ENCODE assay signal across 8 cellular contexts in the genomic region with DNA sequence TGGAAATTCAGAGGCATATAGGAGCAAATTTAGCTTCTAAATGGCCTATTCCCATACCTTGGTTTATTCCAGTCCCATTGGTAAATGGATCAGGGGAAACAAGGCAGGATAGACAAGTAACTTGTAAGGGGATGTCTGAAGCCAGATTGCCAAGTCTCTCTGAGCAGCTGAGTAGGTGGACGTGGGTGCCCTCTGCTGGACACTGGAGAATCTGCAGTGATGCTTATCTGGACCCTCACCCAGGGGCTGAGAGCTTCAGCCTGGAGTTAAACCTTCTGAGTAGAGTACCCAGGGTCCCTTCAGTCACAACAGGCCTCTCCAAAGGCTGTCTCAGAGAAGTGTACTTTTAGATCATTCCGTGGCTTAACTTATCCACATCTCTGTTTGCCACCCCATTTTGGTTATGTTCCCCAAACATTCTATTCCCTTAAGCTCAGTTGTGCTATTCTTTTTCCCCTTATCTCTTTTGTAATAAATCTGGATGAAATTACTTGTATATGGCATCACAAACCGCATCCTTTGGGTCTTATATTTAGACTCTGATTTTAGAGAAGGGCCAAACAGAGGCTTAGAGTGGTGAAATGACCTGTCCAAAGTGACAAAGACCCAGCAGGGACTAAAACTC.
DNase-seq lines count a peak whose midpoint lies in the region; ATAC-seq and TF ChIP-seq lines count a peak whose summit lies in the region.

No MANE protein-coding gene starts in this region.

- peak; percentile 95 for TF ChIP-seq CTCF in chondrocyte (IDR thresholded peaks at IDR 0.05)
- TF ChIP-seq CTCF in liver (IDR thresholded peaks at IDR 0.05; ENCODE audit: low read depth, low read length, missing input control) = peak; percentile 68

- no peaks in the 10 kb centered on the region for H3K36me3 ChIP-seq in liver (ENCODE audit: control insufficient read depth in 4 of 4, insufficient read depth in 3 of 4, low read depth in 1 of 4, low read length in 3 of 4)

- no peak overlapping the region for H3K27ac ChIP-seq in liver (ENCODE audit: low read depth in 1 of 2, low read length in 2 of 2)

- H3K4me3 Mint-ChIP-seq in chondrocyte (ENCODE audit: unreplicated experiment) = no peak overlapping the region

- peak; percentile 10 for DNase-seq in NK-92 treated with Interleukin-12 subunit alpha and Interleukin-12 subunit beta, amount 100 ng/mL, for 24 hours (lab: John Stamatoyannopoulos, UW)
- DNase-seq in NK-92 (lab: John Stamatoyannopoulos, UW; ENCODE audit: unreplicated experiment) (no peak), NCI-H2196 (lab: John Stamatoyannopoulos, UW; ENCODE audit: unreplicated experiment) (peak; percentile 34), chondrocyte (ENCODE audit: low spot score) (no peak)
- peak; percentile 36 to 48 for DNase-seq in activated CD4-positive, alpha-beta T cell treated with anti-CD3 and anti-CD28 coated beads for 24 hours (ENCODE audit: low read depth in 2 of 2)
- DNase-seq in stimulated activated CD8-positive, alpha-beta memory T cell treated with anti-CD3 and anti-CD28 coated beads, Interleukin-12 subunit alpha, Interleukin-12 subunit beta, amount 100 ng/mL, for 1 hour (ENCODE audit: low read depth) = peak; percentile 41

- no peaks in the 10 kb centered on the region for H3K9me3 ChIP-seq in liver (ENCODE audit: control insufficient read depth in 4 of 4, low read length in 3 of 4)

- no peak overlapping the region for H3K9ac ChIP-seq in liver (ENCODE audit: low read depth in 1 of 2, low read length in 2 of 2)

- no peaks in the 10 kb centered on the region for H3K36me3 Mint-ChIP-seq in chondrocyte (ENCODE audit: low read depth)

- peaks cover 10% of the 10 kb centered on the region for H3K4me1 Mint-ChIP-seq in chondrocyte (ENCODE audit: low read depth)

- peaks cover 23% of the 10 kb centered on the region for H3K27me3 Mint-ChIP-seq in chondrocyte (ENCODE audit: low read depth)

- H3K9me3 Mint-ChIP-seq in chondrocyte (ENCODE audit: low read depth) = no peaks in the 10 kb centered on the region

- 14% methylated on average over 3 of the region's 3 CpGs for WGBS in liver

- no peak overlapping the region for H3K4me3 ChIP-seq in liver (ENCODE audit: low read depth in 1 of 3, low read length in 3 of 3)

- no peak overlapping the region for H3K27ac Mint-ChIP-seq in chondrocyte (ENCODE audit: unreplicated experiment)

- peak; percentile 71 to 81 for TF ChIP-seq RAD21 in liver (IDR thresholded peaks at IDR 0.05)

- H3K27me3 ChIP-seq in liver (ENCODE audit: control insufficient read depth in 4 of 4, insufficient read depth in 4 of 4, low read length in 3 of 4) = peaks cover 0 to 3% (median 0%) of the 10 kb centered on the region in 4 donors

- no peaks in the 10 kb centered on the region for H3K4me1 ChIP-seq in liver (ENCODE audit: control insufficient read depth in 4 of 4, insufficient read depth in 4 of 4, low read length in 3 of 4)

- ATAC-seq in HG02885 (IDR thresholded peaks at IDR 0.05; ENCODE audit: poor library complexity, unreplicated experiment) = peak; percentile 86

TF ChIP-seq in liver, 16 proteins besides CTCF, POLR2A, EP300 and RAD21:
- TF ChIP-seq FOXA1 (IDR thresholded peaks at IDR 0.05) (no peak), TAF1 (conservative IDR thresholded peaks at IDR 0.05) (no peak), FOXA2 (IDR thresholded peaks at IDR 0.05) (no peak), GABPA (IDR thresholded peaks at IDR 0.05 in 1 of 2, conservative IDR thresholded peaks at IDR 0.05 in 1 of 2) (no peak), SP1 (IDR thresholded peaks at IDR 0.05) (no peak), EGR1 (IDR thresholded peaks at IDR 0.05; ENCODE audit: low read depth in 2 of 2) (no peak), YY1 (IDR thresholded peaks at IDR 0.05) (no peak), RXRA (IDR thresholded peaks at IDR 0.05) (no peak), JUND (IDR thresholded peaks at IDR 0.05) (no peak), HNF4A (conservative IDR thresholded peaks at IDR 0.05) (no peak), NR2F2 (IDR thresholded peaks at IDR 0.05) (no peak), HNF4G (IDR thresholded peaks at IDR 0.05) (no peak)
- TF ChIP-seq, protein P1, sequence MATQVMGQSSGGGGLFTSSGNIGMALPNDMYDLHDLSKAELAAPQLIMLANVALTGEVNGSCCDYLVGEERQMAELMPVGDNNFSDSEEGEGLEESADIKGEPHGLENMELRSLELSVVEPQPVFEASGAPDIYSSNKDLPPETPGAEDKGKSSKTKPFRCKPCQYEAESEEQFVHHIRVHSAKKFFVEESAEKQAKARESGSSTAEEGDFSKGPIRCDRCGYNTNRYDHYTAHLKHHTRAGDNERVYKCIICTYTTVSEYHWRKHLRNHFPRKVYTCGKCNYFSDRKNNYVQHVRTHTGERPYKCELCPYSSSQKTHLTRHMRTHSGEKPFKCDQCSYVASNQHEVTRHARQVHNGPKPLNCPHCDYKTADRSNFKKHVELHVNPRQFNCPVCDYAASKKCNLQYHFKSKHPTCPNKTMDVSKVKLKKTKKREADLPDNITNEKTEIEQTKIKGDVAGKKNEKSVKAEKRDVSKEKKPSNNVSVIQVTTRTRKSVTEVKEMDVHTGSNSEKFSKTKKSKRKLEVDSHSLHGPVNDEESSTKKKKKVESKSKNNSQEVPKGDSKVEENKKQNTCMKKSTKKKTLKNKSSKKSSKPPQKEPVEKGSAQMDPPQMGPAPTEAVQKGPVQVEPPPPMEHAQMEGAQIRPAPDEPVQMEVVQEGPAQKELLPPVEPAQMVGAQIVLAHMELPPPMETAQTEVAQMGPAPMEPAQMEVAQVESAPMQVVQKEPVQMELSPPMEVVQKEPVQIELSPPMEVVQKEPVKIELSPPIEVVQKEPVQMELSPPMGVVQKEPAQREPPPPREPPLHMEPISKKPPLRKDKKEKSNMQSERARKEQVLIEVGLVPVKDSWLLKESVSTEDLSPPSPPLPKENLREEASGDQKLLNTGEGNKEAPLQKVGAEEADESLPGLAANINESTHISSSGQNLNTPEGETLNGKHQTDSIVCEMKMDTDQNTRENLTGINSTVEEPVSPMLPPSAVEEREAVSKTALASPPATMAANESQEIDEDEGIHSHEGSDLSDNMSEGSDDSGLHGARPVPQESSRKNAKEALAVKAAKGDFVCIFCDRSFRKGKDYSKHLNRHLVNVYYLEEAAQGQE (IDR thresholded peaks at IDR 0.05) = no peak
- TF ChIP-seq, protein P2, sequence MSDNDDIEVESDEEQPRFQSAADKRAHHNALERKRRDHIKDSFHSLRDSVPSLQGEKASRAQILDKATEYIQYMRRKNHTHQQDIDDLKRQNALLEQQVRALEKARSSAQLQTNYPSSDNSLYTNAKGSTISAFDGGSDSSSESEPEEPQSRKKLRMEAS (IDR thresholded peaks at IDR 0.05) = no peak
- TF ChIP-seq, protein P3, sequence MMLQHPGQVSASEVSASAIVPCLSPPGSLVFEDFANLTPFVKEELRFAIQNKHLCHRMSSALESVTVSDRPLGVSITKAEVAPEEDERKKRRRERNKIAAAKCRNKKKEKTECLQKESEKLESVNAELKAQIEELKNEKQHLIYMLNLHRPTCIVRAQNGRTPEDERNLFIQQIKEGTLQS (IDR thresholded peaks at IDR 0.05) = no peak
- TF ChIP-seq, protein P4, sequence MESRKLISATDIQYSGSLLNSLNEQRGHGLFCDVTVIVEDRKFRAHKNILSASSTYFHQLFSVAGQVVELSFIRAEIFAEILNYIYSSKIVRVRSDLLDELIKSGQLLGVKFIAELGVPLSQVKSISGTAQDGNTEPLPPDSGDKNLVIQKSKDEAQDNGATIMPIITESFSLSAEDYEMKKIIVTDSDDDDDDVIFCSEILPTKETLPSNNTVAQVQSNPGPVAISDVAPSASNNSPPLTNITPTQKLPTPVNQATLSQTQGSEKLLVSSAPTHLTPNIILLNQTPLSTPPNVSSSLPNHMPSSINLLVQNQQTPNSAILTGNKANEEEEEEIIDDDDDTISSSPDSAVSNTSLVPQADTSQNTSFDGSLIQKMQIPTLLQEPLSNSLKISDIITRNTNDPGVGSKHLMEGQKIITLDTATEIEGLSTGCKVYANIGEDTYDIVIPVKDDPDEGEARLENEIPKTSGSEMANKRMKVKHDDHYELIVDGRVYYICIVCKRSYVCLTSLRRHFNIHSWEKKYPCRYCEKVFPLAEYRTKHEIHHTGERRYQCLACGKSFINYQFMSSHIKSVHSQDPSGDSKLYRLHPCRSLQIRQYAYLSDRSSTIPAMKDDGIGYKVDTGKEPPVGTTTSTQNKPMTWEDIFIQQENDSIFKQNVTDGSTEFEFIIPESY (IDR thresholded peaks at IDR 0.05) = no peak

Comparison
In these comparisons a context has a peak if more than half of its experiments do, and no peak if none do; other contexts are left out.
1. DNase-seq: peak in NK-92 treated with Interleukin-12 subunit alpha and Interleukin-12 subunit beta, amount 100 ng/mL, for 24 hours (single experiment), NCI-H2196 (single experiment), activated CD4-positive, alpha-beta T cell treated with anti-CD3 and anti-CD28 coated beads for 24 hours (2 of 2) and stimulated activated CD8-positive, alpha-beta memory T cell treated with anti-CD3 and anti-CD28 coated beads, Interleukin-12 subunit alpha, Interleukin-12 subunit beta, amount 100 ng/mL, for 1 hour (single experiment); none in NK-92 (single experiment) and chondrocyte (single experiment).